27 cellular contexts compared by ENCODE assay signal in the genomic region with DNA sequence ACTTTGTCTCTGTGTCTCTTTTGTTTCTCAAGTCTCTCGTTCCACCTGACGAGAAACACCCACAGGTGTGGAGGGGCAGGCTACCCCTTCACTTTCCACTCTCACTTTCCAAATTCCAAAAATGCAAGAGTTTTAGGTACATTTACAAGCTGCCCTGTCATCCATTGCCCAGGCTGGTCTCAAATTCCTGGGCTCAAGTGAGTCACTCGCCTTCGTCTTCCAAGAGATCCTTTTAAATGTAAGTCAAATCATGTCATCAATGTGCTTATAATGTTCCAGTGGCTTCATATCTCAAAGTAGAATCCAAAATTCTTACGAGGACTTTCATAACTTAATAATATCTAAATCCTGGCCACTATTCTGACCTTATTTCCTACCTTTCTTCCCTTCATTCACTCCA.
"Had no signal": no experiment of that assay in that cellular context is flagged by ENCODE, and none has a peak within 500 bp of the region (broad histone marks: within the 10 kb centered on the region; RNA-seq: fewer than 3 reads in every experiment).

No MANE protein-coding gene starts in this region.

- H3K4me1 ChIP-seq: colonic mucosa, left lung, lower lobe of right lung, spleen, suprapubic skin, tibial artery, upper lobe of right lung had no signal

- H3K4me3 ChIP-seq: colonic mucosa, left lung, lower lobe of right lung, mucosa of descending colon, spleen, suprapubic skin, tibial artery, upper lobe of right lung had no signal

- H3K36me3 ChIP-seq: colonic mucosa, left lung, lower lobe of right lung, spleen, suprapubic skin, tibial artery, upper lobe of right lung had no signal

- ATAC-seq: activated CD4-positive, alpha-beta T cell treated with anti-CD3 and anti-CD28 coated beads for 36 hours; activated CD8-positive, alpha-beta memory T cell treated with anti-CD3 and anti-CD28 coated beads, Interleukin-2, amount 10 ng/mL, durations not matched to agents 7 days and 5 days; activated CD8-positive, alpha-beta T cell treated with anti-CD3 and anti-CD28 coated beads, Interleukin-2, amount 10 ng/mL, durations not matched to agents 7 days and 5 days; activated naive CD4-positive, alpha-beta T cell treated with anti-CD3 and anti-CD28 coated beads, Interleukin-2, amount 50 U/mL, for 72 hours; esophagus mucosa; left lung; lower lobe of right lung; mucosa of descending colon; natural killer cell treated with Interleukin-12 subunit alpha and Interleukin-12 subunit beta and Interleukin-15 and Interleukin-18, amount 100 ng/mL, for 72 hours; right cardiac atrium; upper lobe of right lung had no signal

- DNase-seq: activated CD4-positive, alpha-beta T cell treated with anti-CD3 and anti-CD28 coated beads for 36 hours; activated CD4-positive, CD25-positive, alpha-beta regulatory T cell; activated CD8-positive, alpha-beta memory T cell treated with anti-CD3 and anti-CD28 coated beads, Interleukin-2, amount 10 ng/mL, durations not matched to agents 7 days and 5 days; activated CD8-positive, alpha-beta T cell treated with anti-CD3 and anti-CD28 coated beads, Interleukin-2, amount 10 ng/mL, durations not matched to agents 7 days and 5 days; activated T-cell treated with anti-CD3 and anti-CD28 coated beads, Interleukin-2, amount 50 U/mL, for 48 hours; cerebellar nuclear complex; colonic mucosa; effector memory CD4-positive, alpha-beta T cell; foreskin fibroblast; head of caudate nucleus; hypothalamus; immature natural killer cell; kidney glomerular epithelial cell; left lung; lower lobe of right lung; mucosa of descending colon; right cardiac atrium; spleen; stimulated activated naive CD4-positive, alpha-beta T cell; T-helper 2 cell; tibial artery; upper lobe of right lung had no signal

- H3K27ac Mint-ChIP-seq: activated CD4-positive, alpha-beta T cell treated with anti-CD3 and anti-CD28 coated beads for 36 hours; activated CD8-positive, alpha-beta memory T cell treated with anti-CD3 and anti-CD28 coated beads, Interleukin-2, amount 10 ng/mL, durations not matched to agents 7 days and 5 days; activated CD8-positive, alpha-beta T cell treated with anti-CD3 and anti-CD28 coated beads, Interleukin-2, amount 10 ng/mL, durations not matched to agents 7 days and 5 days; activated naive CD4-positive, alpha-beta T cell treated with anti-CD3 and anti-CD28 coated beads, Interleukin-2, amount 50 U/mL, for 72 hours; activated T-helper 2 cell treated with anti-CD3 and anti-CD28 coated beads, Interferon-gamma antibody, Interleukin-2, Interleukin-4, amounts not matched to agents 10 μg/mL and 5 μg/mL and 100 μg/mL, durations not matched to agents 14 hours and 24 hours and 36 hours; immature natural killer cell; natural killer cell treated with Interleukin-12 subunit alpha and Interleukin-12 subunit beta and Interleukin-15 and Interleukin-18, amount 100 ng/mL, for 72 hours had no signal

- H3K4me3 Mint-ChIP-seq: activated CD4-positive, alpha-beta T cell treated with anti-CD3 and anti-CD28 coated beads for 36 hours; activated CD8-positive, alpha-beta memory T cell treated with anti-CD3 and anti-CD28 coated beads, Interleukin-2, amount 10 ng/mL, durations not matched to agents 7 days and 5 days; activated CD8-positive, alpha-beta T cell treated with anti-CD3 and anti-CD28 coated beads, Interleukin-2, amount 10 ng/mL, durations not matched to agents 7 days and 5 days; immature natural killer cell; natural killer cell treated with Interleukin-12 subunit alpha and Interleukin-12 subunit beta and Interleukin-15 and Interleukin-18, amount 100 ng/mL, for 72 hours had no signal

- H3K4me1 Mint-ChIP-seq: immature natural killer cell had no signal

- H3K27me3 ChIP-seq: colonic mucosa, left lung, spleen, suprapubic skin, tibial artery, upper lobe of right lung had no signal

- H3K27ac ChIP-seq: colonic mucosa, left lung, lower lobe of right lung, spleen, suprapubic skin, tibial artery, upper lobe of right lung had no signal

- H3K27me3 Mint-ChIP-seq: activated CD4-positive, alpha-beta T cell treated with anti-CD3 and anti-CD28 coated beads for 36 hours had no signal

- H3K9me3 Mint-ChIP-seq: activated naive CD4-positive, alpha-beta T cell treated with anti-CD3 and anti-CD28 coated beads, Interleukin-2, amount 50 U/mL, for 72 hours; natural killer cell treated with Interleukin-12 subunit alpha and Interleukin-12 subunit beta and Interleukin-15 and Interleukin-18, amount 100 ng/mL, for 72 hours had no signal

- H3K9me3 ChIP-seq: colonic mucosa, mucosa of descending colon, suprapubic skin, tibial artery had no signal
